Comparison of ENCODE assay signal across 13 cellular contexts in the genomic region with DNA sequence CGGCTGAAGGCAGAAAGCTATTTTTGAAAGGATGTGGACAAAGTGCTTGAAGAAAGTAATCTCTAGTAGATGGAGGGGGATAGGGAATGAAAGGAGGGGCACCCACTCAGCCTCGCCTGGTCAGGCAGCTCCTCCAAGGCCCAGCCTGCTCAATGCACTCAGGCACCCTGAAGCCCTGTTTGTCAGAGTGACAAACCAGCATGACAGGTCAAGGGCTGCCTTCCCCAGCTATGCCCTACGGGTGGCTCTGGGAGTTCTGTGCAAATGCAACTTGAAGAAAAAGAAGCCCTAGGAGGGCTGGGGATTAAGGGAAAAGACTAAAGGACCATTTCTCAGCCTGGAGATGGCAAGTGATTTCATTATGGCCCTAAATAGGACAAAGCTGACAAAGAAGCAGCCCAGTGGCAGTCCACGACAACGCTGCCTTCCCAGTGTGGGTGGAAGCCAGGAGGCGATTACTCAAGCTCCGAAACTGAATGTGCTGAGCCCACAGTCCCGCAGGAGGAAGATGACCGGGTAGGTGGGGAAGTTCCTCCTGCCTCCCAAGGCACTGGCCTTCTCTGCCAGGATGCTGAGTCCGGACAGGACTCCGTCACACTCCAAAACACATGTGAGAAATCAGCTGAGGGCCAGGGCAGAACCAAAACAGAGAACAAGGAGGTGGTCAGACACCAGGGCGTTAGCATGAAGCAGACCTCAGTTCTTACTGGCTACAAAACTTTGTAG. TPM values are rescaled to one million over a fixed set of nuclear protein-coding genes. Genes with fewer than 3 reads are reported as not detected.
DNase-seq lines count a peak whose midpoint lies in the region; ATAC-seq and TF ChIP-seq lines count a peak whose summit lies in the region.
"Had no signal": no experiment of that assay in that cellular context is flagged by ENCODE, and none has a peak within 500 bp of the region (broad histone marks: within the 10 kb centered on the region; RNA-seq: fewer than 3 reads in every experiment).

No MANE protein-coding gene starts in this region.

- in situ Hi-C loops in G401 (cut with HindIII; ENCODE audit: low sequenced_read_pairs) = no loop called here
- in situ Hi-C loops in mammary epithelial cell (cut with MboI; ENCODE audit: low sequenced_read_pairs in 2 of 2) = no loop called here

- H3K4me3 ChIP-seq in mammary epithelial cell (replicated peaks in 1 of 3; ENCODE audit: insufficient read depth in 1 of 3, low read depth in 2 of 3, low read length in 3 of 3) (no peak overlapping the region), sigmoid colon (no peak overlapping the region)
- H3K4me3 ChIP-seq: smooth muscle cell had no signal

- TF ChIP-seq POLR2A in sigmoid colon (IDR thresholded peaks at IDR 0.05) = no peak

- no peaks in the 10 kb centered on the region for H3K79me2 ChIP-seq in mammary epithelial cell (ENCODE audit: insufficient read depth, low read length)

- H3K4me1 ChIP-seq in mammary epithelial cell (ENCODE audit: insufficient read depth, low read length) = no peaks in the 10 kb centered on the region
- H3K4me1 ChIP-seq in sigmoid colon = no peaks in the 10 kb centered on the region

- peak overlapping the region; percentile 22 for H2AFZ ChIP-seq in mammary epithelial cell (ENCODE audit: low read depth, low read length)

- H4K20me1 ChIP-seq in mammary epithelial cell (ENCODE audit: insufficient read depth, low read length) = no peaks in the 10 kb centered on the region

- H3K4me2 ChIP-seq in mammary epithelial cell (ENCODE audit: insufficient read depth, low read depth, low read length) = no peak overlapping the region
- H3K4me2 ChIP-seq: smooth muscle cell had no signal

- H3K9ac ChIP-seq in mammary epithelial cell (ENCODE audit: insufficient read depth, low read length) = no peak overlapping the region

- 38% methylated on average over 8 of the region's 12 CpGs for WGBS in mammary epithelial cell (ENCODE audit: low coverage, missing lambda C conversion rate)
- WGBS in sigmoid colon, 2 donors = 86 to 94% methylated on average over 12 of the region's 12 CpGs

- BruUV-seq in mammary epithelial cell (replicated peaks; lab: Mats Ljungman, UMichigan) = no TSS peak

- intact Hi-C loops in mammary epithelial cell (cut with micrococcal nuclease) = no loop called here
- intact Hi-C loops in sigmoid colon (cut with DNase I) = no loop called here

- dilution Hi-C loops in mammary epithelial cell (cut with HindIII; ENCODE audit: low sequenced_read_pairs) = no loop called here

- no peaks in the 10 kb centered on the region for H3K27me3 ChIP-seq in mammary epithelial cell (ENCODE audit: insufficient read depth, low read length)
- H3K27me3 ChIP-seq in sigmoid colon = no peaks in the 10 kb centered on the region

- no peak for ATAC-seq in stimulated activated naive CD8-positive, alpha-beta T cell treated with anti-CD3 and anti-CD28 coated beads, Interleukin-15, Interleukin-2, amounts not matched to agents 100 U/mL and 50 U/mL, for 24 hours

- no peak for TF ChIP-seq CTCF in mammary epithelial cell (conservative IDR thresholded peaks at IDR 0.05 in 1 of 2, IDR thresholded peaks at IDR 0.05 in 1 of 2; ENCODE audit: extremely low read depth in 1 of 2, insufficient read depth in 1 of 2, low read depth in 1 of 2, low read length in 2 of 2)
- no peak for TF ChIP-seq CTCF in sigmoid colon (IDR thresholded peaks at IDR 0.05)

- TF ChIP-seq EP300 in sigmoid colon (IDR thresholded peaks at IDR 0.05) = no peak

- H3K36me3 ChIP-seq in mammary epithelial cell (ENCODE audit: insufficient read depth, low read length) (peaks cover 1% of the 10 kb centered on the region), sigmoid colon (peaks cover 0 to 25% (median 0%) of the 10 kb centered on the region in 4 donors)

- CTCF ChIA-PET in mammary epithelial cell (lab: Charles Lee; ENCODE audit: low non-redundant PET) = no interaction called here

- DNase-seq in G401 (ENCODE audit: low spot score) (peak; percentile 28), mammary epithelial cell (no peak), iPS-NIHi7 (ENCODE audit: extremely low spot score) (peak; percentile 31), sigmoid colon (peak; percentile 79), SK-N-DZ (ENCODE audit: low spot score) (no peak), NCI-H146 (lab: John Stamatoyannopoulos, UW) (no peak), DMS 273 treated with DMSO at 0.1 percent for 48 hours (lab: John Stamatoyannopoulos, UW) (no peak)
- DNase-seq in stimulated activated naive CD8-positive, alpha-beta T cell treated with anti-CD3 and anti-CD28 coated beads, Interleukin-15, Interleukin-2, amounts not matched to agents 100 U/mL and 50 U/mL, for 24 hours = no peak
- DNase-seq: activated CD8-positive, alpha-beta memory T cell treated with anti-CD3 and anti-CD28 coated beads, Interleukin-2, amount 50 U/mL, for 4 hours; erythroblast; NCI-H1436 had no signal

- H3K27ac ChIP-seq in mammary epithelial cell (ENCODE audit: insufficient read depth, low read depth, low read length) = no peak overlapping the region
- peak overlapping the region in 1 of 4 donors; percentile 41 for H3K27ac ChIP-seq in sigmoid colon

- H3K9me3 ChIP-seq in mammary epithelial cell (replicated peaks; ENCODE audit: insufficient read depth, low read length) = no peaks in the 10 kb centered on the region
- H3K9me3 ChIP-seq in sigmoid colon = no peaks in the 10 kb centered on the region

RNA-seq across cellular contexts. Expression of gene LIPA, which starts 16.3 kb away (rescaled TPM):
- total RNA-seq in G401 (2014; rRNA removed; shearing (Covaris generic)) = 23.0 and 32.1 TPM in 2 replicates
- total RNA-seq in mammary epithelial cell (10 to 100 TPM; 58.5 to 62.2 TPM), sigmoid colon (10 to 100 TPM; 23.1 to 35.7 (median 31.4) TPM)
- polyA plus RNA-seq in mammary epithelial cell (50.9 TPM), sigmoid colon (100 to 1,000 TPM in 1 of 3 donors, 10 to 100 TPM in 2; 31.2 to 240 (median 37.6) TPM)
- 69.8 TPM for polyA minus RNA-seq in mammary epithelial cell
- polyA plus RNA-seq in SK-N-DZ (2014; cell fraction: cytosol; rRNA removed) = 31.8 and 42.3 TPM in 2 replicates
- 18.0 and 21.5 TPM in 2 replicates for polyA plus RNA-seq in SK-N-DZ (2014; cell fraction: nucleus; rRNA removed)

RNA-seq across cellular contexts. Expression of gene CH25H, which starts 28.1 kb away (rescaled TPM):
- not detected in 2 replicates for total RNA-seq in G401 (2014; rRNA removed; shearing (Covaris generic))
- total RNA-seq in mammary epithelial cell = under 1 TPM in 1 of 2 donors, not detected in 1; 0.17 TPM
- polyA plus RNA-seq in mammary epithelial cell = not detected
- not detected for polyA minus RNA-seq in mammary epithelial cell
- total RNA-seq in sigmoid colon = 1 to 10 TPM in 3 of 4 donors, not detected in 1; 1.4 to 6.7 (median 2.1) TPM
- polyA plus RNA-seq in sigmoid colon = 1 to 10 TPM in 1 of 3 donors, under 1 TPM in 1, not detected in 1; 0.60 to 3.2 TPM
- not detected in 2 replicates for polyA plus RNA-seq in SK-N-DZ (2014; cell fraction: cytosol; rRNA removed)
- not detected in 2 replicates for polyA plus RNA-seq in SK-N-DZ (2014; cell fraction: nucleus; rRNA removed)
- total RNA-seq: smooth muscle cell; T-helper 2 cell treated with Interferon-gamma antibody and Interleukin-4, amounts not matched to agents 100 ng/mL and 5 ng/mL, for 36 hours had no signal
- polyA plus RNA-seq: smooth muscle cell had no signal

Comparison
In these comparisons a context has a peak if more than half of its experiments do, and no peak if none do; other contexts are left out.
1. DNase-seq: peak in G401 (single experiment), iPS-NIHi7 (single experiment) and sigmoid colon (single experiment); none in mammary epithelial cell (single experiment), stimulated activated naive CD8-positive, alpha-beta T cell treated with anti-CD3 and anti-CD28 coated beads, Interleukin-15, Interleukin-2, amounts not matched to agents 100 U/mL and 50 U/mL, for 24 hours (single experiment), SK-N-DZ (single experiment), NCI-H146 (single experiment) and DMS 273 treated with DMSO at 0.1 percent for 48 hours (single experiment).